ENCODE assay signal across 8 cellular contexts in genomic region chr1:32963746-32964460, GRCh38. TPM values are rescaled to one million over a fixed set of nuclear protein-coding genes. Genes with fewer than 3 reads are reported as not detected.
A peak's percentile ranks its signal among the peaks of the same experiment; 100 is the strongest.
DNase-seq lines count a peak whose midpoint lies in the region; ATAC-seq lines count a peak whose summit lies in the region.

No MANE protein-coding gene starts in this region.

- H3K4me1 Mint-ChIP-seq in CD4-positive, CD25-positive, alpha-beta regulatory T cell = peaks cover 25 to 47% (median 37%) of the 10 kb centered on the region in 4 donors

- H3K4me3 ChIP-seq in CD4-positive, CD25-positive, alpha-beta regulatory T cell (ENCODE audit: low read depth, low read length) = peak overlapping the region; percentile 67
- H3K4me3 ChIP-seq in adipocyte (ENCODE audit: low read length) (peak overlapping the region; percentile 92), right cardiac atrium (ENCODE audit: low read length) (peak overlapping the region; percentile 48)

- peak overlapping the region; percentile 86 for H3K9ac ChIP-seq in adipocyte (ENCODE audit: low read length)

- H3K9me3 Mint-ChIP-seq in CD4-positive, CD25-positive, alpha-beta regulatory T cell = peaks cover 0 to 4% (median 0%) of the 10 kb centered on the region in 7 donors

- peak overlapping the region; percentile 30 for H3K27ac ChIP-seq in CD4-positive, CD25-positive, alpha-beta regulatory T cell (ENCODE audit: insufficient read depth, low read length, poor library complexity, severe bottlenecking)
- H3K27ac ChIP-seq in right cardiac atrium (ENCODE audit: low read length) = peak overlapping the region; percentile 43

- intact Hi-C loops in right cardiac atrium (cut with DNase I) (no loop called here), sciatic nerve (cut with DNase I) (no loop called here)

- H3K27ac Mint-ChIP-seq in CD4-positive, CD25-positive, alpha-beta regulatory T cell = peak overlapping the region; percentile 43 to 89 (median 75)

- peak overlapping the region; percentile 79 to 94 (median 90) for H3K4me3 Mint-ChIP-seq in CD4-positive, CD25-positive, alpha-beta regulatory T cell

- under 1% methylated on average over 78 of the region's 78 CpGs for WGBS in right cardiac atrium

- no peaks in the 10 kb centered on the region for H3K9me3 ChIP-seq in CD4-positive, CD25-positive, alpha-beta regulatory T cell (ENCODE audit: control insufficient read depth in 2 of 2, low read length in 2 of 2)
- H3K9me3 ChIP-seq in adipocyte (ENCODE audit: control insufficient read depth, low read length) (no peaks in the 10 kb centered on the region), right cardiac atrium (ENCODE audit: control insufficient read depth, low read length) (no peaks in the 10 kb centered on the region)

- peaks cover 3% of the 10 kb centered on the region for H3K36me3 Mint-ChIP-seq in CD4-positive, CD25-positive, alpha-beta regulatory T cell

- DNase-seq in CD4-positive, CD25-positive, alpha-beta regulatory T cell = peak; percentile 46 to 79 (median 63)
- DNase-seq in HUDEP-2 (lab: John Stamatoyannopoulos, UW; ENCODE audit: unreplicated experiment in 76 of 76) (peak in 52 of 76 experiments; percentile 8 to 64 (median 40)), SW480 (ENCODE audit: low spot score) (peak; percentile 54), adipocyte (ENCODE audit: low read depth) (peak; percentile 70), right cardiac atrium (peak; percentile 61 to 86 (median 82)), sciatic nerve (ENCODE audit: low spot score) (peak; percentile 71), NCI-H2081 treated with DMSO at 0.1 percent for 48 hours (lab: John Stamatoyannopoulos, UW) (no peak)

- no peaks in the 10 kb centered on the region for H3K36me3 ChIP-seq in CD4-positive, CD25-positive, alpha-beta regulatory T cell (ENCODE audit: control insufficient read depth, insufficient read depth, low read length)
- no peaks in the 10 kb centered on the region for H3K36me3 ChIP-seq in adipocyte (ENCODE audit: control insufficient read depth, insufficient read depth, low read length, severe bottlenecking)

- peaks cover 26% of the 10 kb centered on the region for H3K4me1 ChIP-seq in CD4-positive, CD25-positive, alpha-beta regulatory T cell (ENCODE audit: control insufficient read depth, insufficient read depth, low read length, poor library complexity, severe bottlenecking)
- H3K4me1 ChIP-seq in adipocyte (ENCODE audit: control insufficient read depth, insufficient read depth, low read length) (peaks cover 30% of the 10 kb centered on the region), right cardiac atrium (ENCODE audit: control insufficient read depth, insufficient read depth, low read length) (peaks cover 9% of the 10 kb centered on the region)

- peaks cover 3% of the 10 kb centered on the region for H3K27me3 ChIP-seq in CD4-positive, CD25-positive, alpha-beta regulatory T cell (ENCODE audit: control insufficient read depth, insufficient read depth, low read length)
- H3K27me3 ChIP-seq in adipocyte (replicated peaks; ENCODE audit: control insufficient read depth, insufficient read depth, low read length) (no peaks in the 10 kb centered on the region), right cardiac atrium (ENCODE audit: control insufficient read depth, insufficient read depth) (no peaks in the 10 kb centered on the region)

- H3K27me3 Mint-ChIP-seq in CD4-positive, CD25-positive, alpha-beta regulatory T cell = no peaks in the 10 kb centered on the region

- peak; percentile 30 to 40 for ATAC-seq in CD4-positive, CD25-positive, alpha-beta regulatory T cell (ENCODE audit: low read depth in 2 of 2)
- ATAC-seq in GM19463 (IDR thresholded peaks at IDR 0.05; ENCODE audit: unreplicated experiment) (peak; percentile 24), right cardiac atrium (peak; percentile 38 to 47), sciatic nerve (peak; percentile 44)

RNA-seq across cellular contexts. Expression of gene RNF19B, which starts 0.7 kb away (rescaled TPM):
- total RNA-seq in CD4-positive, CD25-positive, alpha-beta regulatory T cell = 44.9 TPM
- polyA plus RNA-seq in CD4-positive, CD25-positive, alpha-beta regulatory T cell = 1 to 10 TPM; 2.0 to 2.6 (median 2.4) TPM
- total RNA-seq in right cardiac atrium = 10 to 100 TPM in 3 of 4 donors, 1 to 10 TPM in 1; 9.8 to 12.5 (median 11.3) TPM
- 3.8 TPM for polyA plus RNA-seq in right cardiac atrium
- 33.3 TPM for total RNA-seq in sciatic nerve
